ENCODE assay signal across 11 cellular contexts in genomic region chr6:6890400-6890858, GRCh38.
DNase-seq lines count a peak whose midpoint lies in the region; ATAC-seq, FAIRE-seq and TF ChIP-seq lines count a peak whose summit lies in the region.
"Had no signal": no experiment of that assay in that cellular context is flagged by ENCODE, and none has a peak within 500 bp of the region (broad histone marks: within the 10 kb centered on the region; RNA-seq: fewer than 3 reads in every experiment).

No MANE protein-coding gene starts in this region.

- H3K9me1 ChIP-seq in keratinocyte (ENCODE audit: control insufficient read depth, extremely low read depth, insufficient read depth, low read length), result no peaks in the 10 kb centered on the region

- H3K4me2 ChIP-seq in keratinocyte (ENCODE audit: control insufficient read depth, extremely low read depth, insufficient read depth, low read depth, low read length), result no peak overlapping the region

- no peaks in the 10 kb centered on the region for H3K27me3 Mint-ChIP-seq in activated CD8-positive, alpha-beta T cell treated with anti-CD3 and anti-CD28 coated beads for 36 hours
- H3K27me3 Mint-ChIP-seq: activated B cell treated with CpG ODN at 0.5 μM for 24 hours had no signal

- H3K27me3 ChIP-seq in adipocyte (replicated peaks; ENCODE audit: control insufficient read depth, insufficient read depth, low read length), result no peaks in the 10 kb centered on the region
- no peaks in the 10 kb centered on the region for H3K27me3 ChIP-seq in keratinocyte (ENCODE audit: control insufficient read depth, extremely low read depth, insufficient read depth, low read length)
- no peaks in the 10 kb centered on the region for H3K27me3 ChIP-seq in transverse colon
- H3K27me3 ChIP-seq: ascending aorta had no signal

- H4K20me1 ChIP-seq in keratinocyte (ENCODE audit: control insufficient read depth, extremely low read depth, insufficient read depth, low read length), result no peaks in the 10 kb centered on the region

- peaks cover 4% of the 10 kb centered on the region for H3K4me1 Mint-ChIP-seq in activated CD8-positive, alpha-beta T cell treated with anti-CD3 and anti-CD28 coated beads for 36 hours (ENCODE audit: low read depth)
- H3K4me1 Mint-ChIP-seq: activated B cell treated with CpG ODN at 0.5 μM for 24 hours had no signal

- DNase-seq in NCI-H510A treated with DMSO at 0.1 percent for 48 hours (lab: John Stamatoyannopoulos, UW) (peak; percentile 13), NCI-H510A (lab: John Stamatoyannopoulos, UW) (no peak), adipocyte (ENCODE audit: low read depth) (no peak), keratinocyte (ENCODE audit: low read depth, low spot score) (no peak), transverse colon (peak; percentile 56), T-helper 2 cell (no peak), GM13976 (ENCODE audit: low spot score) (no peak)
- no peak for DNase-seq in activated CD8-positive, alpha-beta T cell treated with anti-CD3 and anti-CD28 coated beads for 36 hours
- DNase-seq: activated B cell treated with CpG ODN at 0.5 μM for 24 hours had no signal

- H3K36me3 Mint-ChIP-seq in activated CD8-positive, alpha-beta T cell treated with anti-CD3 and anti-CD28 coated beads for 36 hours (ENCODE audit: low read depth), result no peaks in the 10 kb centered on the region

- WGBS in transverse colon (ENCODE audit: low coverage in 1 of 2), 2 donors, result 3 to 33% methylated on average over 5 to 6 of the region's 6 CpGs

- H2AFZ ChIP-seq in keratinocyte (ENCODE audit: control insufficient read depth, low read length), result peak overlapping the region; percentile 51

- POLR2A ChIA-PET in activated CD8-positive, alpha-beta T cell treated with anti-CD3 and anti-CD28 coated beads for 36 hours (lab: Charles Lee), result no interaction called here

- no peak for ATAC-seq in activated CD8-positive, alpha-beta T cell treated with anti-CD3 and anti-CD28 coated beads for 36 hours

- no peak overlapping the region for H3K27ac Mint-ChIP-seq in activated CD8-positive, alpha-beta T cell treated with anti-CD3 and anti-CD28 coated beads for 36 hours
- H3K27ac Mint-ChIP-seq: activated B cell treated with CpG ODN at 0.5 μM for 24 hours had no signal

- no peak overlapping the region for H3K4me3 Mint-ChIP-seq in activated CD8-positive, alpha-beta T cell treated with anti-CD3 and anti-CD28 coated beads for 36 hours
- H3K4me3 Mint-ChIP-seq: activated B cell treated with CpG ODN at 0.5 μM for 24 hours had no signal

- H3K9ac ChIP-seq in adipocyte (ENCODE audit: low read length) (peak overlapping the region; percentile 39), keratinocyte (ENCODE audit: control insufficient read depth, extremely low read depth, insufficient read depth, low read length) (no peak overlapping the region)

- CTCF ChIA-PET in activated CD8-positive, alpha-beta T cell treated with anti-CD3 and anti-CD28 coated beads for 36 hours (lab: Charles Lee), result no interaction called here

- dilution Hi-C loops in keratinocyte (cut with MboI; ENCODE audit: extremely low pct_ligation_motif_present, low sequenced_read_pairs), result no loop called here

- H3K4me3 ChIP-seq in adipocyte (ENCODE audit: low read length), result no peak overlapping the region
- H3K4me3 ChIP-seq in keratinocyte (ENCODE audit: control insufficient read depth in 2 of 3, extremely low read depth in 1 of 3, insufficient read depth in 2 of 3, low read depth in 1 of 3, low read length in 3 of 3), result no peak overlapping the region
- no peak overlapping the region for H3K4me3 ChIP-seq in transverse colon
- H3K4me3 ChIP-seq: ascending aorta had no signal

- no peak for TF ChIP-seq POLR2A in transverse colon (IDR thresholded peaks at IDR 0.05)

- TF ChIP-seq CTCF in keratinocyte (optimal IDR thresholded peaks at IDR 0.05 in 1 of 3, IDR thresholded peaks at IDR 0.05 in 1 of 3, conservative IDR thresholded peaks at IDR 0.05 in 1 of 3; ENCODE audit: extremely low read depth in 1 of 3, insufficient read depth in 2 of 3, low read length in 3 of 3) (no peak), transverse colon (IDR thresholded peaks at IDR 0.05) (no peak), GM13976 (IDR thresholded peaks at IDR 0.05; ENCODE audit: borderline replicate concordance, control extremely low read depth, extremely low read depth, insufficient read depth, missing control alignments) (no peak)
- no peak for TF ChIP-seq CTCF in activated CD8-positive, alpha-beta T cell treated with anti-CD3 and anti-CD28 coated beads for 36 hours (IDR thresholded peaks at IDR 0.05)

- no peaks in the 10 kb centered on the region for H3K36me3 ChIP-seq in adipocyte (ENCODE audit: control insufficient read depth, insufficient read depth, low read length, severe bottlenecking)
- no peaks in the 10 kb centered on the region for H3K36me3 ChIP-seq in keratinocyte (ENCODE audit: control insufficient read depth in 2 of 2, extremely low read depth in 1 of 2, insufficient read depth in 2 of 2, low read length in 2 of 2)
- H3K36me3 ChIP-seq in transverse colon, result no peaks in the 10 kb centered on the region
- H3K36me3 ChIP-seq: ascending aorta had no signal

- in situ Hi-C loops in transverse colon (cut with MboI; ENCODE audit: low pct_ligation_motif_present in 1 of 4, low pct_unique_long_range_greater_than_20kb in 1 of 4, low sequenced_read_pairs in 3 of 4), result no loop called here
- in situ Hi-C loops in GM13976 (cut with MboI; ENCODE audit: low sequenced_read_pairs, unreplicated experiment), result no loop called here

- no peak for TF ChIP-seq EP300 in transverse colon (IDR thresholded peaks at IDR 0.05; ENCODE audit: low read depth)

- H3K27ac ChIP-seq in keratinocyte (ENCODE audit: control insufficient read depth, insufficient read depth, low read length) (no peak overlapping the region), transverse colon (peak overlapping the region; percentile 45 to 79 (median 58))
- H3K27ac ChIP-seq: ascending aorta had no signal

- H3K79me2 ChIP-seq in keratinocyte (ENCODE audit: control insufficient read depth, insufficient read depth, low read length), result no peaks in the 10 kb centered on the region

- H3K9me3 ChIP-seq in adipocyte (ENCODE audit: control insufficient read depth, low read length) (no peaks in the 10 kb centered on the region), keratinocyte (ENCODE audit: control insufficient read depth, low read depth, low read length) (no peaks in the 10 kb centered on the region), transverse colon (no peaks in the 10 kb centered on the region)
- H3K9me3 ChIP-seq: ascending aorta had no signal

- intact Hi-C loops in transverse colon (cut with DNase I; ENCODE audit: low total_unique reads), result no loop called here
- intact Hi-C loops in activated CD8-positive, alpha-beta T cell treated with anti-CD3 and anti-CD28 coated beads for 36 hours (cut with micrococcal nuclease), result no loop called here

- H3K4me1 ChIP-seq in adipocyte (ENCODE audit: control insufficient read depth, insufficient read depth, low read length) (peaks cover 44% of the 10 kb centered on the region), keratinocyte (ENCODE audit: control insufficient read depth, extremely low read depth, insufficient read depth, low read length) (peaks cover 35% of the 10 kb centered on the region), transverse colon (peaks cover 4 to 23% (median 16%) of the 10 kb centered on the region in 4 donors)
- H3K4me1 ChIP-seq: ascending aorta had no signal

- no peaks in the 10 kb centered on the region for H3K9me3 Mint-ChIP-seq in activated CD8-positive, alpha-beta T cell treated with anti-CD3 and anti-CD28 coated beads for 36 hours
- H3K9me3 Mint-ChIP-seq: activated B cell treated with CpG ODN at 0.5 μM for 24 hours had no signal

- FAIRE-seq in keratinocyte (lab: Jason Lieb, UNC), result no peak
- FAIRE-seq: GM18507 had no signal

Comparison
In these comparisons a context has a peak if more than half of its experiments do, and no peak if none do; other contexts are left out.
1. DNase-seq: peak in NCI-H510A treated with DMSO at 0.1 percent for 48 hours (single experiment) and transverse colon (single experiment); none in NCI-H510A (single experiment), adipocyte (single experiment), keratinocyte (single experiment), activated CD8-positive, alpha-beta T cell treated with anti-CD3 and anti-CD28 coated beads for 36 hours (single experiment), T-helper 2 cell (0 of 5) and GM13976 (single experiment).